17 cellular contexts compared by ENCODE assay signal in the genomic region with DNA sequence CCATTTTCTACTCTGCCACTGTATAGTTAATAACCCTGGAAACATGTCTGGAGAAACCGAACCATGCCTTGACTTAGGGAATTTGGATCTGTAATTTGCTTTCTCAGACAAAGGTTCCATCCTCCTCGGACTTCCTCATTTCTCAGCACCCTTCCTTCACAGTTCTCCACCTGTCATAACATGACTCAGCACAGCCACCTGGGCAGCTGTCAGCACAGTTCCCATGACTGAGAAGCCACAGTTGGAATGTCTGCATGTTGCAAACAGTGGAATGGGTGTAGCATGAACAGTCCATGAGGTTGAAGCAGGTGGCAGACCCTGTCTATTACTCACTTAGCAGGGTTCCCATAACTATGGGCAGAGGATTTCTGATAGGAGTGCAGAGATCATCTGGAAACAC. TPM values are rescaled to one million over a fixed set of nuclear protein-coding genes. Genes with fewer than 3 reads are reported as not detected.
DNase-seq lines count a peak whose midpoint lies in the region; ATAC-seq, FAIRE-seq and TF ChIP-seq lines count a peak whose summit lies in the region.
"Had no signal": no experiment of that assay in that cellular context is flagged by ENCODE, and none has a peak within 500 bp of the region (broad histone marks: within the 10 kb centered on the region; RNA-seq: fewer than 3 reads in every experiment).

No MANE protein-coding gene starts in this region.

- no peak overlapping the region for H3K23ac ChIP-seq in trophoblast cell (ENCODE audit: low read length)

- H2BK12ac ChIP-seq in trophoblast cell (ENCODE audit: low read length), result no peak overlapping the region

- TF ChIP-seq RAD21 in K562 (CRISPR knock-in tag; conservative IDR thresholded peaks at IDR 0.05 in 1 of 2, IDR thresholded peaks at IDR 0.05 in 1 of 2), result no peak

- H3K4me1 Mint-ChIP-seq in naive thymus-derived CD4-positive, alpha-beta T cell, result peaks cover 0 to 4% (median 0%) of the 10 kb centered on the region in 7 donors
- H3K4me1 Mint-ChIP-seq: activated B cell treated with CpG ODN at 0.5 μM for 24 hours; CD4-positive, alpha-beta memory T cell had no signal

- no peak for TF ChIP-seq POLR2A in K562 (conservative IDR thresholded peaks at IDR 0.05)

- no peaks in the 10 kb centered on the region for H3K27me3 ChIP-seq in K562 (ENCODE audit: control insufficient read depth in 2 of 2, insufficient read depth in 2 of 2, low read length in 2 of 2)
- H3K27me3 ChIP-seq in trophoblast cell (ENCODE audit: insufficient read depth, low read length), result no peaks in the 10 kb centered on the region
- no peaks in the 10 kb centered on the region for H3K27me3 ChIP-seq in naive thymus-derived CD4-positive, alpha-beta T cell (ENCODE audit: control insufficient read depth in 2 of 2, insufficient read depth in 2 of 2, low read length in 2 of 2)
- no peaks in the 10 kb centered on the region for H3K27me3 ChIP-seq in right atrium auricular region
- H3K27me3 ChIP-seq: adrenal gland had no signal

- H4K20me1 ChIP-seq in K562 (replicated peaks; ENCODE audit: control insufficient read depth, insufficient read depth, low read length), result no peaks in the 10 kb centered on the region

- no peak overlapping the region for H2BK5ac ChIP-seq in trophoblast cell (ENCODE audit: low read depth, low read length, poor library complexity)

- H3K36me3 ChIP-seq in K562 (ENCODE audit: control insufficient read depth, insufficient read depth, low read length) (no peaks in the 10 kb centered on the region), trophoblast cell (ENCODE audit: control insufficient read depth in 1 of 2, insufficient read depth in 2 of 2, low read length in 2 of 2) (no peaks in the 10 kb centered on the region), right atrium auricular region (no peaks in the 10 kb centered on the region)
- H3K36me3 ChIP-seq in naive thymus-derived CD4-positive, alpha-beta T cell (ENCODE audit: control insufficient read depth in 2 of 3, insufficient read depth in 3 of 3, low read length in 3 of 3), result no peaks in the 10 kb centered on the region
- H3K36me3 ChIP-seq: adrenal gland, lower lobe of right lung had no signal

- no peak overlapping the region for H3K4me3 Mint-ChIP-seq in naive thymus-derived CD4-positive, alpha-beta T cell
- H3K4me3 Mint-ChIP-seq: activated B cell treated with CpG ODN at 0.5 μM for 24 hours; CD4-positive, alpha-beta memory T cell had no signal

- H3K27me3 Mint-ChIP-seq in naive thymus-derived CD4-positive, alpha-beta T cell, result peaks cover 0 to 18% (median 14%) of the 10 kb centered on the region in 5 donors
- H3K27me3 Mint-ChIP-seq: activated B cell treated with CpG ODN at 0.5 μM for 24 hours had no signal

- no peak overlapping the region for H4K8ac ChIP-seq in trophoblast cell (ENCODE audit: low read depth, low read length)

- intact Hi-C loops in K562 (cut with micrococcal nuclease), result no loop called here
- intact Hi-C loops in naive thymus-derived CD4-positive, alpha-beta T cell (cut with micrococcal nuclease), result no loop called here

- peaks cover 0 to 5% (median 3%) of the 10 kb centered on the region in 11 donors for H3K9me3 Mint-ChIP-seq in naive thymus-derived CD4-positive, alpha-beta T cell
- H3K9me3 Mint-ChIP-seq: activated B cell treated with CpG ODN at 0.5 μM for 24 hours had no signal

- no peak for TF ChIP-seq EP300 in K562 (IDR thresholded peaks at IDR 0.05; ENCODE audit: low read length)

- no peak overlapping the region for H3K27ac Mint-ChIP-seq in naive thymus-derived CD4-positive, alpha-beta T cell
- H3K27ac Mint-ChIP-seq: activated B cell treated with CpG ODN at 0.5 μM for 24 hours; CD4-positive, alpha-beta memory T cell had no signal

- H3K4me1 ChIP-seq in K562 (replicated peaks in 1 of 2; ENCODE audit: control insufficient read depth in 2 of 2, insufficient read depth in 2 of 2, low read length in 2 of 2) (no peaks in the 10 kb centered on the region), trophoblast cell (ENCODE audit: control insufficient read depth in 1 of 2, insufficient read depth in 2 of 2, low read length in 2 of 2) (no peaks in the 10 kb centered on the region), right atrium auricular region (no peaks in the 10 kb centered on the region)
- no peaks in the 10 kb centered on the region for H3K4me1 ChIP-seq in naive thymus-derived CD4-positive, alpha-beta T cell (ENCODE audit: control insufficient read depth in 2 of 2, insufficient read depth in 2 of 2, low read length in 2 of 2)
- H3K4me1 ChIP-seq: adrenal gland, lower lobe of right lung had no signal

- H3K9me1 ChIP-seq in K562 (ENCODE audit: control insufficient read depth, insufficient read depth, low read length), result no peaks in the 10 kb centered on the region

- no peaks in the 10 kb centered on the region for H3K79me2 ChIP-seq in K562 (ENCODE audit: control insufficient read depth, insufficient read depth, low read length)
- no peaks in the 10 kb centered on the region for H3K79me2 ChIP-seq in trophoblast cell (ENCODE audit: control insufficient read depth, insufficient read depth, low read length, poor library complexity)

- H3K27ac ChIP-seq in K562 (ENCODE audit: extremely low read depth, low read depth, low read length) (no peak overlapping the region), trophoblast cell (ENCODE audit: low read depth, low read length) (no peak overlapping the region), right atrium auricular region (no peak overlapping the region)
- H3K27ac ChIP-seq in naive thymus-derived CD4-positive, alpha-beta T cell (ENCODE audit: low read depth, low read length), result no peak overlapping the region
- H3K27ac ChIP-seq: adrenal gland, lower lobe of right lung, SK-N-MC had no signal

- TF ChIP-seq CTCF in K562 (IDR thresholded peaks at IDR 0.05 in 2 of 3, conservative IDR thresholded peaks at IDR 0.05 in 1 of 3; ENCODE audit: insufficient read depth in 2 of 3, low read depth in 1 of 3, low read length in 3 of 3), result no peak
- no peak for TF ChIP-seq CTCF in right atrium auricular region (IDR thresholded peaks at IDR 0.05)

- H2AFZ ChIP-seq in K562 (ENCODE audit: low read depth, low read length) (no peak overlapping the region), trophoblast cell (ENCODE audit: insufficient read depth, low read length, poor library complexity) (no peak overlapping the region)

- in situ Hi-C loops in K562 (cut with MboI), result no loop called here

- no peak overlapping the region for H3K4me2 ChIP-seq in K562 (ENCODE audit: insufficient read depth, low read length)
- no peak overlapping the region for H3K4me2 ChIP-seq in trophoblast cell (ENCODE audit: low read length)

- H3K4ac ChIP-seq in trophoblast cell (ENCODE audit: low read depth, low read length), result no peak overlapping the region

- POLR2A ChIA-PET in K562 (lab: Yijun Ruan, JAX), result no interaction called here
- POLR2A ChIA-PET in naive thymus-derived CD4-positive, alpha-beta T cell (lab: Charles Lee), result no interaction called here

- H4K91ac ChIP-seq in trophoblast cell (ENCODE audit: low read depth, low read length), result no peak overlapping the region

- no peak overlapping the region for H3K4me3 ChIP-seq in K562
- no peak overlapping the region for H3K4me3 ChIP-seq in trophoblast cell (ENCODE audit: low read depth, low read length)
- no peak overlapping the region for H3K4me3 ChIP-seq in naive thymus-derived CD4-positive, alpha-beta T cell (ENCODE audit: low read length)
- no peak overlapping the region for H3K4me3 ChIP-seq in right atrium auricular region
- H3K4me3 ChIP-seq: adrenal gland, lower lobe of right lung, SK-N-MC had no signal

- no peak for FAIRE-seq in K562 (lab: Jason Lieb, UNC)

- no peak overlapping the region for H4K12ac ChIP-seq in trophoblast cell (ENCODE audit: low read depth, low read length)

- ATAC-seq in GM18508 (IDR thresholded peaks at IDR 0.05; ENCODE audit: insufficient read depth, unreplicated experiment) (peak; percentile 46), HG03432 (IDR thresholded peaks at IDR 0.05; ENCODE audit: unreplicated experiment) (peak; percentile 58), K562 (no peak), GM18873 (IDR thresholded peaks at IDR 0.05; ENCODE audit: low FRiP score, unreplicated experiment) (no peak)
- no peak for ATAC-seq in naive thymus-derived CD4-positive, alpha-beta T cell

- H3K36me3 Mint-ChIP-seq in naive thymus-derived CD4-positive, alpha-beta T cell, result no peaks in the 10 kb centered on the region
- H3K36me3 Mint-ChIP-seq: CD4-positive, alpha-beta memory T cell had no signal

- H3K18ac ChIP-seq in trophoblast cell (ENCODE audit: low read length), result no peak overlapping the region

- no TSS peak for BruUV-seq in K562 (replicated peaks; lab: Mats Ljungman, UMichigan)

- H3K9ac ChIP-seq in K562 (ENCODE audit: insufficient read depth in 1 of 2, low read depth in 2 of 2, low read length in 2 of 2) (no peak overlapping the region), trophoblast cell (ENCODE audit: low read length) (no peak overlapping the region)

- H2AK5ac ChIP-seq in trophoblast cell (ENCODE audit: low read length), result no peak overlapping the region

- no peaks in the 10 kb centered on the region for H3K79me1 ChIP-seq in trophoblast cell (ENCODE audit: low read length)

- CTCF ChIA-PET in K562 (lab: Yijun Ruan, JAX; ENCODE audit: low intra/inter-chr PET ratio), result no interaction called here
- CTCF ChIA-PET in naive thymus-derived CD4-positive, alpha-beta T cell (lab: Charles Lee), result no interaction called here

- 0% methylated on average over 2 of the region's 2 CpGs for WGBS in K562 (ENCODE audit: insufficient coverage, low coverage, missing lambda C conversion rate)
- no CpG with 5 or more reads among the region's 2 CpGs for WGBS in trophoblast cell (ENCODE audit: extremely low coverage, insufficient coverage, insufficient read length)

- DNase-seq in K562 (ENCODE audit: extremely low read depth in 1 of 4, low spot score in 3 of 4), result no peak
- DNase-seq in trophoblast cell, result peak; percentile 86 to 87
- no peak for DNase-seq in stimulated activated naive CD4-positive, alpha-beta T cell treated with Interleukin-2 at 50 U/mL for 16 hours (lab: John Stamatoyannopoulos, UW)
- DNase-seq in naive thymus-derived CD4-positive, alpha-beta T cell, result no peak
- DNase-seq in right atrium auricular region (ENCODE audit: low spot score), result no peak
- DNase-seq: activated B cell treated with CpG ODN at 0.5 μM for 24 hours; adrenal gland; CD4-positive, alpha-beta memory T cell; lower lobe of right lung; NCI-H1417; NCI-H524 had no signal

- no peak overlapping the region for H2BK120ac ChIP-seq in trophoblast cell (ENCODE audit: insufficient read depth, low read length, poor library complexity)

- no peak overlapping the region for H3K14ac ChIP-seq in trophoblast cell (ENCODE audit: low read length)

- H3K9me3 ChIP-seq in K562 (replicated peaks; ENCODE audit: control insufficient read depth, insufficient read depth, low read depth, low read length) (no peaks in the 10 kb centered on the region), trophoblast cell (ENCODE audit: insufficient read depth, low read depth, low read length) (no peaks in the 10 kb centered on the region), right atrium auricular region (no peaks in the 10 kb centered on the region)
- no peaks in the 10 kb centered on the region for H3K9me3 ChIP-seq in naive thymus-derived CD4-positive, alpha-beta T cell (ENCODE audit: control insufficient read depth in 2 of 3, low read length in 3 of 3)
- H3K9me3 ChIP-seq: adrenal gland, lower lobe of right lung had no signal

RNA-seq across cellular contexts. Expression of gene OR9A4, which starts 0.6 kb away (rescaled TPM):
- total RNA-seq in K562 (2011; cell fraction: chromatin; rRNA removed; ENCODE audit: low replicate concordance), result 0.26 and 0.28 TPM in 2 replicates
- not detected in 2 replicates for total RNA-seq in K562 (2011; cell fraction: nucleolus; rRNA removed)
- 0.53 TPM in 1 of 2 replicates, not detected in the other for total RNA-seq in K562 (2011; cell fraction: nucleoplasm; rRNA removed)
- total RNA-seq in K562 (2014; rRNA removed), result not detected in 2 replicates
- not detected in 2 replicates for total RNA-seq in K562 (2014; rRNA removed; fragmentation: Illumina TruSeq; extraction: Trizol)
- not detected in 2 replicates for total RNA-seq in K562 (2015; rRNA removed; fragmentation: Illumina TruSeq; extraction: Trizol)
- total RNA-seq in K562 (2021), result not detected in 2 replicates
- polyA plus RNA-seq in K562 (2011; rRNA removed), result not detected in 2 replicates
- polyA plus RNA-seq in K562 (2011; cell fraction: cytosol; rRNA removed), result not detected in 2 replicates
- 0.10 TPM in 1 of 2 replicates, not detected in the other for polyA plus RNA-seq in K562 (2011; cell fraction: nucleus; rRNA removed)
- not detected in 2 replicates for polyA plus RNA-seq in K562 (2012)
- polyA plus RNA-seq in K562 (2014; fragmentation: Illumina TruSeq; extraction: Trizol), result not detected in 2 replicates
- not detected for polyA plus RNA-seq in K562 (2014; fragmentation: Nextera tagmentation; extraction: Ambion mirVana)
- polyA plus RNA-seq in K562 (2014; rRNA removed), result not detected in 2 replicates
- 0.24 TPM in 1 of 2 replicates, not detected in the other for polyA minus RNA-seq in K562 (2011; rRNA and poly(A)+ RNA removed)
- not detected in 2 replicates for polyA minus RNA-seq in K562 (2011; cell fraction: cytosol; rRNA and poly(A)+ RNA removed)
- 0.78 TPM in 1 of 2 replicates, not detected in the other for polyA minus RNA-seq in K562 (2011; cell fraction: nucleus; rRNA and poly(A)+ RNA removed)
- not detected in 2 replicates for polyA plus RNA-seq in trophoblast cell (2013)
- total RNA-seq in naive thymus-derived CD4-positive, alpha-beta T cell, result not detected
- polyA plus RNA-seq in naive thymus-derived CD4-positive, alpha-beta T cell, result not detected
- not detected for total RNA-seq in right atrium auricular region
- total RNA-seq: activated B cell treated with CpG ODN at 0.5 μM for 24 hours; adrenal gland; CD4-positive, alpha-beta memory T cell; glomerular endothelial cell; lower lobe of right lung; osteocyte had no signal
- polyA plus RNA-seq: adrenal gland; CD4-positive, alpha-beta memory T cell had no signal

RNA-seq across cellular contexts. Expression of gene CLEC5A, which starts 31.2 kb away (rescaled TPM):
- not detected in 2 replicates for total RNA-seq in K562 (2011; cell fraction: chromatin; rRNA removed; ENCODE audit: low replicate concordance)
- total RNA-seq in K562 (2011; cell fraction: nucleolus; rRNA removed), result not detected in 2 replicates
- total RNA-seq in K562 (2011; cell fraction: nucleoplasm; rRNA removed), result not detected in 2 replicates
- not detected in 2 replicates for total RNA-seq in K562 (2014; rRNA removed)
- not detected in 2 replicates for total RNA-seq in K562 (2014; rRNA removed; fragmentation: Illumina TruSeq; extraction: Trizol)
- total RNA-seq in K562 (2015; rRNA removed; fragmentation: Illumina TruSeq; extraction: Trizol), result not detected in 2 replicates
- total RNA-seq in K562 (2021), result not detected in 2 replicates
- not detected in 2 replicates for polyA plus RNA-seq in K562 (2011; rRNA removed)
- not detected in 2 replicates for polyA plus RNA-seq in K562 (2011; cell fraction: cytosol; rRNA removed)
- not detected in 2 replicates for polyA plus RNA-seq in K562 (2011; cell fraction: nucleus; rRNA removed)
- polyA plus RNA-seq in K562 (2012), result not detected in 2 replicates
- not detected in 2 replicates for polyA plus RNA-seq in K562 (2014; fragmentation: Illumina TruSeq; extraction: Trizol)
- polyA plus RNA-seq in K562 (2014; fragmentation: Nextera tagmentation; extraction: Ambion mirVana), result not detected
- polyA plus RNA-seq in K562 (2014; rRNA removed), result not detected in 2 replicates
- not detected in 2 replicates for polyA minus RNA-seq in K562 (2011; rRNA and poly(A)+ RNA removed)
- not detected in 2 replicates for polyA minus RNA-seq in K562 (2011; cell fraction: cytosol; rRNA and poly(A)+ RNA removed)
- polyA minus RNA-seq in K562 (2011; cell fraction: nucleus; rRNA and poly(A)+ RNA removed), result not detected in 2 replicates
- polyA plus RNA-seq in trophoblast cell (2013), result not detected in 2 replicates
- total RNA-seq in naive thymus-derived CD4-positive, alpha-beta T cell, result 1 to 10 TPM in 2 of 5 experiments, under 1 TPM in 2, not detected in 1; 0.49 to 3.5 (median 1.0) TPM
- not detected for polyA plus RNA-seq in naive thymus-derived CD4-positive, alpha-beta T cell
- 1 to 10 TPM; 1.0 to 1.7 TPM for total RNA-seq in right atrium auricular region
- total RNA-seq: glomerular endothelial cell, osteocyte had no signal
- polyA plus RNA-seq: CD4-positive, alpha-beta memory T cell had no signal

RNA-seq across cellular contexts. Expression of gene TAS2R38, which starts 58.0 kb away (rescaled TPM):
- 0.28 and 0.51 TPM in 2 replicates for total RNA-seq in K562 (2011; cell fraction: chromatin; rRNA removed; ENCODE audit: low replicate concordance)
- not detected in 2 replicates for total RNA-seq in K562 (2011; cell fraction: nucleolus; rRNA removed)
- total RNA-seq in K562 (2011; cell fraction: nucleoplasm; rRNA removed), result not detected in 2 replicates
- total RNA-seq in K562 (2014; rRNA removed) (not detected in 2 replicates), K562 (2014; rRNA removed; fragmentation: Illumina TruSeq; extraction: Trizol) (not detected in 2 replicates), K562 (2015; rRNA removed; fragmentation: Illumina TruSeq; extraction: Trizol) (not detected in 2 replicates), K562 (2021) (not detected in 2 replicates), right atrium auricular region (not detected)
- polyA plus RNA-seq in K562 (2011; rRNA removed) (not detected in 2 replicates), K562 (2014; fragmentation: Illumina TruSeq; extraction: Trizol) (not detected in 2 replicates), K562 (2014; fragmentation: Nextera tagmentation; extraction: Ambion mirVana) (not detected), K562 (2014; rRNA removed) (not detected in 2 replicates)
- polyA plus RNA-seq in K562 (2011; cell fraction: cytosol; rRNA removed), result not detected in 2 replicates
- polyA plus RNA-seq in K562 (2011; cell fraction: nucleus; rRNA removed), result 0.23 TPM in 1 of 2 replicates, not detected in the other
- polyA plus RNA-seq in K562 (2012), result not detected in 2 replicates
- not detected in 2 replicates for polyA minus RNA-seq in K562 (2011; rRNA and poly(A)+ RNA removed)
- not detected in 2 replicates for polyA minus RNA-seq in K562 (2011; cell fraction: cytosol; rRNA and poly(A)+ RNA removed)
- not detected in 2 replicates for polyA minus RNA-seq in K562 (2011; cell fraction: nucleus; rRNA and poly(A)+ RNA removed)
- not detected in 2 replicates for polyA plus RNA-seq in trophoblast cell (2013)
- not detected for total RNA-seq in naive thymus-derived CD4-positive, alpha-beta T cell
- polyA plus RNA-seq in naive thymus-derived CD4-positive, alpha-beta T cell, result not detected
- total RNA-seq: activated B cell treated with CpG ODN at 0.5 μM for 24 hours; adrenal gland; CD4-positive, alpha-beta memory T cell; glomerular endothelial cell; lower lobe of right lung; osteocyte had no signal
- polyA plus RNA-seq: adrenal gland; CD4-positive, alpha-beta memory T cell had no signal

Comparison
In these comparisons a context has a peak if more than half of its experiments do, and no peak if none do; other contexts are left out.
1. ATAC-seq: peak in GM18508 (single experiment) and HG03432 (single experiment); none in K562 (single experiment), naive thymus-derived CD4-positive, alpha-beta T cell (single experiment) and GM18873 (single experiment).
2. DNase-seq: peak in trophoblast cell (2 of 2); none in K562 (0 of 4), stimulated activated naive CD4-positive, alpha-beta T cell treated with Interleukin-2 at 50 U/mL for 16 hours (single experiment), naive thymus-derived CD4-positive, alpha-beta T cell (0 of 9) and right atrium auricular region (single experiment).